17 cellular contexts compared by ENCODE assay signal in the genomic region with DNA sequence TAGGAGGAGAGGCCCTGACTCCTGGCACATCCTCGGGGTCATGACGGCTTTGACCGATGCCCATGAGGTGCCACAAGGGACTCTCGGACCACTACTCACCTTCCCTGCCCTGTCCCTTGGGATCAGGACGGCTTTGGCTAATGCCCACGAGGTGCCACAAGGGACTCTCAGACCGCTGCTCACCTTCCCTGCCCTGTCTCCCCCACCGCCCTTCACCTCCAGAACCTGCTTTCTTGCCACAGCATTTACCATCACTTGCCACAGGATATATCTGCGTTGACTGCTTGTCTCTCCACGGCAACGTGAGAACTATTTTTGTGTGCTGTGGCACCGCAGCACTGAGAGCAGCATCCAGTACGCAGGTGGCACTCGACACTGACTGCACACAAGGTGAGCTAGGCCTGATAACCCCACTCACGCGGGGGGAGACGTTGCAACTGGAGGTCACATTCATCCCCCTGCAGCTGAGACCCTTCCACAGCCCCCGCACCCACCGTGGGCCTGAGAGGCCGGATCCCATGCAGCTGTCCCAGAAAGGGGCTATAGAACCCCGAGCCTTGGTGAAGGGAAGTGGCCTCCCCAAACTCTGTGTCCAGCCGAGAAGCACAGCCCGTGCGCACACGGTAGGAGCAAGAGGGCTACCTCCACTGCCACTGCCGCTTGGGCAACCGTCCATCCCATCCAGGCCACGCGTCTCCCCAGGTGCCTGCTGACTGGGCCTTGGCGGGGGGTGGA. TPM values are rescaled to one million over a fixed set of nuclear protein-coding genes. Genes with fewer than 3 reads are reported as not detected.
"Had no signal": no experiment of that assay in that cellular context is flagged by ENCODE, and none has a peak within 500 bp of the region (broad histone marks: within the 10 kb centered on the region; RNA-seq: fewer than 3 reads in every experiment).

No MANE protein-coding gene starts in this region.

- H3K4me3 ChIP-seq: cardiac muscle cell, colonic mucosa, esophagus squamous epithelium, lower lobe of right lung, ovary, SJSA1 had no signal

- H3K27me3 ChIP-seq: cardiac muscle cell, colonic mucosa, esophagus squamous epithelium, ovary, SJSA1 had no signal

- H3K27ac ChIP-seq: cardiac muscle cell, colonic mucosa, esophagus squamous epithelium, lower lobe of right lung, SJSA1 had no signal

- H3K9me3 ChIP-seq: colonic mucosa, esophagus squamous epithelium, lower lobe of right lung, ovary, SJSA1 had no signal

- H3K36me3 ChIP-seq: ovary had no signal

- H3K27me3 Mint-ChIP-seq: activated naive CD4-positive, alpha-beta T cell treated with anti-CD3 and anti-CD28 coated beads, Interleukin-2, amount 10 ng/mL, durations not matched to agents 7 days and 5 days had no signal

- H3K27ac Mint-ChIP-seq: activated naive CD4-positive, alpha-beta T cell treated with anti-CD3 and anti-CD28 coated beads, Interleukin-2, amount 10 ng/mL, durations not matched to agents 7 days and 5 days; mesothelial cell of epicardium; T-helper 2 cell treated with Interferon-gamma antibody and Interleukin-4, amounts not matched to agents 5 μg/mL and 100 μg/mL, for 36 hours had no signal

- H3K4me1 ChIP-seq: colonic mucosa, esophagus squamous epithelium, lower lobe of right lung, SJSA1 had no signal

- ATAC-seq: activated CD4-positive, CD25-positive, alpha-beta regulatory T cell treated with anti-CD3 and anti-CD28 coated beads, Interleukin-2, amount 50 U/mL, for 24 hours; lower lobe of right lung; stimulated activated naive CD8-positive, alpha-beta T cell treated with anti-CD3 and anti-CD28 coated beads, Interleukin-15, Interleukin-2, amounts not matched to agents 100 U/mL and 50 U/mL, for 24 hours had no signal

- DNase-seq: activated naive CD4-positive, alpha-beta T cell treated with anti-CD3 and anti-CD28 coated beads, Interleukin-2, amount 10 ng/mL, durations not matched to agents 7 days and 5 days; activated T-cell treated with anti-CD3 and anti-CD28 coated beads, Interleukin-2, amount 50 U/mL, for 1 hour; colonic mucosa; esophagus squamous epithelium; hypothalamus; lower lobe of right lung; stimulated activated CD4-positive, alpha-beta T cell treated with anti-CD3 and anti-CD28 coated beads, Interleukin-4, amount 100 ng/mL, for 24 hours; stimulated activated naive CD8-positive, alpha-beta T cell treated with anti-CD3 and anti-CD28 coated beads, Interleukin-15, Interleukin-2, amounts not matched to agents 100 U/mL and 50 U/mL, for 24 hours; SW 1271; trophoblast cell had no signal

- H3K4me1 Mint-ChIP-seq: activated naive CD4-positive, alpha-beta T cell treated with anti-CD3 and anti-CD28 coated beads, Interleukin-2, amount 10 ng/mL, durations not matched to agents 7 days and 5 days; mesothelial cell of epicardium had no signal

- H3K9me3 Mint-ChIP-seq: activated naive CD4-positive, alpha-beta T cell treated with anti-CD3 and anti-CD28 coated beads, Interleukin-2, amount 10 ng/mL, durations not matched to agents 7 days and 5 days; mesothelial cell of epicardium; T-helper 2 cell treated with Interferon-gamma antibody and Interleukin-4, amounts not matched to agents 5 μg/mL and 100 μg/mL, for 36 hours had no signal

- H3K4me3 Mint-ChIP-seq: activated naive CD4-positive, alpha-beta T cell treated with anti-CD3 and anti-CD28 coated beads, Interleukin-2, amount 10 ng/mL, durations not matched to agents 7 days and 5 days; mesothelial cell of epicardium; T-helper 2 cell treated with Interferon-gamma antibody and Interleukin-4, amounts not matched to agents 5 μg/mL and 100 μg/mL, for 36 hours had no signal

RNA-seq across cellular contexts. Expression of gene ANO7, which starts 47.5 kb away (rescaled TPM):
- total RNA-seq: skeletal muscle tissue had no signal
